15 cellular contexts compared by ENCODE assay signal in genomic region chr10:118983263-118983662, GRCh38. TPM values are rescaled to one million over a fixed set of nuclear protein-coding genes. Genes with fewer than 3 reads are reported as not detected.
DNase-seq lines count a peak whose midpoint lies in the region; ATAC-seq and TF ChIP-seq lines count a peak whose summit lies in the region.
"Had no signal": no experiment of that assay in that cellular context is flagged by ENCODE, and none has a peak within 500 bp of the region (broad histone marks: within the 10 kb centered on the region; RNA-seq: fewer than 3 reads in every experiment).

No MANE protein-coding gene starts in this region.

- no peaks in the 10 kb centered on the region; the same call in 1 of the 2 replicates for H3K27me3 ChIP-seq in GM06990 (replicated peaks; ENCODE audit: control insufficient read depth, insufficient read depth, low read length)
- H3K27me3 ChIP-seq: left lung had no signal

- TF ChIP-seq CTCF in GM06990 (IDR thresholded peaks at IDR 0.05; ENCODE audit: insufficient read depth, low read length, poor library complexity, severe bottlenecking): no peak

- in situ Hi-C loops in G401 (cut with HindIII; ENCODE audit: low sequenced_read_pairs): no loop called here

- no peaks in the 10 kb centered on the region for H3K36me3 ChIP-seq in GM06990 (ENCODE audit: control insufficient read depth, insufficient read depth, low read length)
- H3K36me3 ChIP-seq: left lung, tibial artery had no signal

- DNase-seq in COLO668 (lab: John Stamatoyannopoulos, UW; ENCODE audit: unreplicated experiment): peak; percentile 26
- peak; percentile 43 for DNase-seq in GM06990 (ENCODE audit: extremely low read depth, insufficient read length)
- peak; percentile 39 for DNase-seq in NCI-H146 treated with DMSO at 0.1 percent for 48 hours (lab: John Stamatoyannopoulos, UW; ENCODE audit: unreplicated experiment)
- peak; percentile 85 for DNase-seq in astrocyte of the hippocampus (ENCODE audit: low read depth, low spot score)
- no peak for DNase-seq in G401 (ENCODE audit: low spot score)
- DNase-seq in activated effector memory CD4-positive, alpha-beta T cell treated with anti-CD3 and anti-CD28 coated beads, Interleukin-2, amount 50 U/mL, for 16 hours: no peak
- DNase-seq in hypothalamus (lab: John Stamatoyannopoulos, UW): no peak
- DNase-seq: activated T-cell treated with anti-CD3 and anti-CD28 coated beads, Interleukin-2, amount 50 U/mL, for 72 hours; aorta; Calu3; effector memory CD4-positive, alpha-beta T cell; GOT3; left lung; tibial artery had no signal

- no peak for ATAC-seq in GM18511 (IDR thresholded peaks at IDR 0.05; ENCODE audit: unreplicated experiment)
- ATAC-seq: activated T-cell treated with anti-CD3 and anti-CD28 coated beads, Interleukin-2, amount 50 U/mL, for 72 hours; left lung had no signal

- H3K4me3 ChIP-seq in GM06990 (replicated peaks; ENCODE audit: low read depth, low read length): no peak overlapping the region
- H3K4me3 ChIP-seq: left lung, tibial artery had no signal

RNA-seq across cellular contexts. Expression of gene NANOS1, which starts 46.3 kb away (rescaled TPM):
- total RNA-seq in G401 (2014; rRNA removed; shearing (Covaris generic)): 1.2 and 1.6 TPM in 2 replicates

Comparison
In these comparisons a context has a peak if more than half of its experiments do, and no peak if none do; other contexts are left out.
1. DNase-seq: peak in COLO668 (single experiment), GM06990 (single experiment), NCI-H146 treated with DMSO at 0.1 percent for 48 hours (single experiment) and astrocyte of the hippocampus (single experiment); none in G401 (single experiment), activated effector memory CD4-positive, alpha-beta T cell treated with anti-CD3 and anti-CD28 coated beads, Interleukin-2, amount 50 U/mL, for 16 hours (single experiment) and hypothalamus (0 of 51).